Comparison of ENCODE assay signal across 18 cellular contexts in genomic region chr2:222610746-222611145, GRCh38. TPM values are rescaled to one million over a fixed set of nuclear protein-coding genes. Genes with fewer than 3 reads are reported as not detected.
A peak's percentile ranks its signal among the peaks of the same experiment; 100 is the strongest.
DNase-seq lines count a peak whose midpoint lies in the region; ATAC-seq and TF ChIP-seq lines count a peak whose summit lies in the region.
"Had no signal": no experiment of that assay in that cellular context is flagged by ENCODE, and none has a peak within 500 bp of the region (broad histone marks: within the 10 kb centered on the region; RNA-seq: fewer than 3 reads in every experiment).

No MANE protein-coding gene starts in this region.

- no peaks in the 10 kb centered on the region for H3K9me3 Mint-ChIP-seq in HFFc6
- no peaks in the 10 kb centered on the region for H3K9me3 Mint-ChIP-seq in nephron progenitor cell
- H3K9me3 Mint-ChIP-seq: activated naive CD8-positive, alpha-beta T cell treated with anti-CD3 and anti-CD28 coated beads for 36 hours had no signal

- H3K27ac Mint-ChIP-seq in HFFc6 (no peak overlapping the region), nephron progenitor cell (no peak overlapping the region)
- H3K27ac Mint-ChIP-seq: activated naive CD8-positive, alpha-beta T cell treated with anti-CD3 and anti-CD28 coated beads for 36 hours had no signal

- in situ Hi-C loops in astrocyte of the cerebellum (cut with HindIII; ENCODE audit: low sequenced_read_pairs) = loop anchor here (25.0 kb wide), 2 partner anchors 298 to 573 kb away; a partner anchor contains a TSS
- in situ Hi-C loops in HAP-1 (cut with MboI; ENCODE audit: low sequenced_read_pairs) = no loop called here

- H3K4me3 ChIP-seq in astrocyte of the cerebellum (ENCODE audit: low read depth, low read length) = no peak overlapping the region
- H3K4me3 ChIP-seq in HAP-1 = no peak overlapping the region
- H3K4me3 ChIP-seq: colonic mucosa, esophagus squamous epithelium, suprapubic skin had no signal

- H3K27me3 Mint-ChIP-seq in HFFc6 (ENCODE audit: insufficient read depth) (no peaks in the 10 kb centered on the region; the same call in 1 of the 2 replicates), nephron progenitor cell (ENCODE audit: low read depth, poor library complexity) (no peaks in the 10 kb centered on the region)
- H3K27me3 Mint-ChIP-seq: activated naive CD8-positive, alpha-beta T cell treated with anti-CD3 and anti-CD28 coated beads for 36 hours had no signal

- peaks cover 53% of the 10 kb centered on the region for H3K36me3 ChIP-seq in HAP-1 (replicated peaks)

- H3K36me3 Mint-ChIP-seq in HFFc6 (ENCODE audit: low read depth) (peaks cover 11% of the 10 kb centered on the region; the same call in 1 of the 2 replicates), nephron progenitor cell (ENCODE audit: low read depth) (peaks cover 8% of the 10 kb centered on the region)

- peaks cover 9% of the 10 kb centered on the region for H3K4me1 Mint-ChIP-seq in HFFc6 (ENCODE audit: low read depth)
- H3K4me1 Mint-ChIP-seq in nephron progenitor cell = peaks cover 5% of the 10 kb centered on the region

- TF ChIP-seq CTCF in HFFc6 (IDR thresholded peaks at IDR 0.05) = no peak
- peak; percentile 27 for TF ChIP-seq CTCF in astrocyte of the cerebellum (IDR thresholded peaks at IDR 0.05; ENCODE audit: low read depth, low read length, missing control alignments)
- TF ChIP-seq CTCF in nephron progenitor cell (IDR thresholded peaks at IDR 0.05) = no peak

- H3K4me1 ChIP-seq in HAP-1 = no peaks in the 10 kb centered on the region
- H3K4me1 ChIP-seq: colonic mucosa, esophagus squamous epithelium, suprapubic skin had no signal

- DNase-seq in DMS53 (lab: John Stamatoyannopoulos, UW) = peak; percentile 4
- no peak for DNase-seq in DMS53 treated with DMSO at 0.1 percent for 48 hours (lab: John Stamatoyannopoulos, UW; ENCODE audit: unreplicated experiment)
- peak; percentile 25 for DNase-seq in HFFc6
- DNase-seq in astrocyte of the cerebellum (ENCODE audit: low read depth) = no peak
- DNase-seq in left colon = no peak
- DNase-seq in nephron progenitor cell = no peak
- no peak for DNase-seq in HAP-1 (ENCODE audit: low spot score in 2 of 2)
- DNase-seq in SKM-1 treated with dmso at 0.1 percent for 144 hours (lab: John Stamatoyannopoulos, UW; ENCODE audit: unreplicated experiment) = no peak
- DNase-seq: 8988T; activated CD8-positive, alpha-beta memory T cell treated with anti-CD3 and anti-CD28 coated beads, Interleukin-2, amount 50 U/mL, for 4 hours; activated naive CD8-positive, alpha-beta T cell treated with anti-CD3 and anti-CD28 coated beads for 36 hours; colonic mucosa; esophagus squamous epithelium; NCI-H1105; NK-92 treated with Interleukin-12 subunit alpha and Interleukin-12 subunit beta, amount 100 ng/mL, for 24 hours; nucleus accumbens; stimulated activated CD4-positive, alpha-beta T cell treated with anti-CD3 and anti-CD28 coated beads, Interleukin-12 subunit alpha, Interleukin-12 subunit beta, amount 100 ng/mL, for 4 hours had no signal

- H3K27me3 ChIP-seq in HAP-1 (ENCODE audit: low read depth) = no peaks in the 10 kb centered on the region
- H3K27me3 ChIP-seq: colonic mucosa, esophagus squamous epithelium, suprapubic skin had no signal

- peak; percentile 49 for ATAC-seq in left colon

- H3K4me3 Mint-ChIP-seq in HFFc6 = no peak overlapping the region
- no peak overlapping the region for H3K4me3 Mint-ChIP-seq in nephron progenitor cell
- H3K4me3 Mint-ChIP-seq: activated naive CD8-positive, alpha-beta T cell treated with anti-CD3 and anti-CD28 coated beads for 36 hours had no signal

- no peaks in the 10 kb centered on the region for H3K9me3 ChIP-seq in HAP-1
- H3K9me3 ChIP-seq: colonic mucosa, esophagus squamous epithelium, suprapubic skin had no signal

- intact Hi-C loops in left colon (cut with DNase I, micrococcal nuclease) = loop anchor here in 1 of 2 donors (5.0 to 10.0 kb wide), 2 partner anchors 293 to 556 kb away; no protein-coding TSS in a partner anchor

RNA-seq across cellular contexts. Expression of gene FARSB, which starts 45.1 kb away (rescaled TPM):
- 10 to 100 TPM; 42.5 to 55.9 (median 51.9) TPM for total RNA-seq in HFFc6 (2021; fragmentation: NEBNext Ultra II Directional; extraction: Animal tissue kit (Norgen Biotek cat#: 25700))
- 10 to 100 TPM; 19.2 to 27.3 TPM for total RNA-seq in left colon

Comparison
In these comparisons a context has a peak if more than half of its experiments do, and no peak if none do; other contexts are left out.
1. DNase-seq: peak in DMS53 (single experiment) and HFFc6 (single experiment); none in DMS53 treated with DMSO at 0.1 percent for 48 hours (single experiment), astrocyte of the cerebellum (single experiment), left colon (0 of 2), nephron progenitor cell (single experiment), HAP-1 (0 of 2) and SKM-1 treated with dmso at 0.1 percent for 144 hours (single experiment).